ENCODE assay signal across 13 cellular contexts in genomic region chr2:163711699-163712098, GRCh38.
"Had no signal": no experiment of that assay in that cellular context is flagged by ENCODE, and none has a peak within 500 bp of the region (broad histone marks: within the 10 kb centered on the region; RNA-seq: fewer than 3 reads in every experiment).

No MANE protein-coding gene starts in this region.

- DNase-seq: cerebellar nuclear complex; colonic mucosa; effector CD8-positive, alpha-beta T cell; heart left ventricle; mesendoderm; naive B cell; spleen; stimulated activated CD4-positive, alpha-beta T cell treated with anti-CD3 and anti-CD28 coated beads, Interleukin-15, amount 100 ng/mL, for 24 hours; stimulated activated CD4-positive, alpha-beta T cell treated with anti-CD3 and anti-CD28 coated beads, Interleukin-1b, Interleukin-23, amount 100 ng/mL, for 48 hours; stimulated activated CD4-positive, alpha-beta T cell treated with anti-CD3 and anti-CD28 coated beads, Interleukin-4, amount 100 ng/mL, for 24 hours had no signal

- H2AFZ ChIP-seq: parathyroid adenoma had no signal

- H3K4me1 ChIP-seq: colonic mucosa had no signal

- H3K9me3 ChIP-seq: colonic mucosa, heart left ventricle, spleen had no signal

- H3K27ac ChIP-seq: colonic mucosa, parathyroid adenoma had no signal

- H3K36me3 ChIP-seq: colonic mucosa, heart left ventricle, spleen had no signal

- H3K9ac ChIP-seq: parathyroid adenoma had no signal

- H3K4me3 ChIP-seq: colonic mucosa, spleen had no signal

- H3K27me3 ChIP-seq: colonic mucosa, heart left ventricle, spleen had no signal

- ATAC-seq: sciatic nerve; stimulated activated memory B cell treated with anti-CD40 and anti-IgM and Interleukin-4, amounts not matched to agents 10 μg/mL and 1 μg/mL and 100 μg/mL, for 72 hours had no signal

- H3K79me2 ChIP-seq: parathyroid adenoma had no signal
